Comparison of ENCODE assay signal across 1 cellular context in the genomic region with DNA sequence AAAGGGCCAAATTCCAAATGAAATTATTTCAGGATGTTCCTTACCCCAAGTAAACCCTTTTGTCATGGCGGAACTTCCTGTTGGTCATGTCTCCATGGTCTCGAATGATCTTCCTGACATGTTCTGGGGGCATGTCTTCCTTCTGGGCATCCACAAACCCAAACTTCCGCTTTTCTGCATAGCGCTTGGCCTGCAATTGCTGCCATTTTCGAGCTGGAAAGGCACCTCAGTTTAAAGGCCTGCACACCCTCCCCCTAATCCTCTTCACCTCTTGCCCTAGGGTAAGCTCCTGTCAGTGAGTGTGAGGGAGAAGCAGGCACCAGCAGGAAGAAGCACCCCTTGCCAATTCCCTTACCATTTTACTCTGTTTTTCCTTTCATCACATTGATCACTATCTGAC.
TF ChIP-seq lines count a peak whose summit lies in the region.

No MANE protein-coding gene starts in this region.

TF ChIP-seq in endothelial cell of umbilical vein, 7 proteins besides CTCF, POLR2A, EP300 and RAD21:
- TF ChIP-seq EZH2 (IDR thresholded peaks at IDR 0.05; ENCODE audit: borderline replicate concordance, low read depth, low read length, severe bottlenecking) (no peak), JUN (IDR thresholded peaks at IDR 0.05; ENCODE audit: borderline replicate concordance, insufficient read depth, insufficient read length, low read depth) (no peak), MYC (IDR thresholded peaks at IDR 0.05; ENCODE audit: low read depth, low read length) (no peak), POLR2AphosphoS5 (IDR thresholded peaks at IDR 0.05; ENCODE audit: insufficient read depth, low read depth, low read length) (no peak), FOS (IDR thresholded peaks at IDR 0.05; ENCODE audit: borderline replicate concordance, insufficient read depth, low read length) (no peak), GATA2 (IDR thresholded peaks at IDR 0.05; ENCODE audit: insufficient read depth, insufficient read length, low read depth, low read length) (no peak)
- TF ChIP-seq, protein P1, sequence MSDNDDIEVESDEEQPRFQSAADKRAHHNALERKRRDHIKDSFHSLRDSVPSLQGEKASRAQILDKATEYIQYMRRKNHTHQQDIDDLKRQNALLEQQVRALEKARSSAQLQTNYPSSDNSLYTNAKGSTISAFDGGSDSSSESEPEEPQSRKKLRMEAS (IDR thresholded peaks at IDR 0.05; ENCODE audit: insufficient read depth, insufficient read length), result no peak
